In the genomic region with DNA sequence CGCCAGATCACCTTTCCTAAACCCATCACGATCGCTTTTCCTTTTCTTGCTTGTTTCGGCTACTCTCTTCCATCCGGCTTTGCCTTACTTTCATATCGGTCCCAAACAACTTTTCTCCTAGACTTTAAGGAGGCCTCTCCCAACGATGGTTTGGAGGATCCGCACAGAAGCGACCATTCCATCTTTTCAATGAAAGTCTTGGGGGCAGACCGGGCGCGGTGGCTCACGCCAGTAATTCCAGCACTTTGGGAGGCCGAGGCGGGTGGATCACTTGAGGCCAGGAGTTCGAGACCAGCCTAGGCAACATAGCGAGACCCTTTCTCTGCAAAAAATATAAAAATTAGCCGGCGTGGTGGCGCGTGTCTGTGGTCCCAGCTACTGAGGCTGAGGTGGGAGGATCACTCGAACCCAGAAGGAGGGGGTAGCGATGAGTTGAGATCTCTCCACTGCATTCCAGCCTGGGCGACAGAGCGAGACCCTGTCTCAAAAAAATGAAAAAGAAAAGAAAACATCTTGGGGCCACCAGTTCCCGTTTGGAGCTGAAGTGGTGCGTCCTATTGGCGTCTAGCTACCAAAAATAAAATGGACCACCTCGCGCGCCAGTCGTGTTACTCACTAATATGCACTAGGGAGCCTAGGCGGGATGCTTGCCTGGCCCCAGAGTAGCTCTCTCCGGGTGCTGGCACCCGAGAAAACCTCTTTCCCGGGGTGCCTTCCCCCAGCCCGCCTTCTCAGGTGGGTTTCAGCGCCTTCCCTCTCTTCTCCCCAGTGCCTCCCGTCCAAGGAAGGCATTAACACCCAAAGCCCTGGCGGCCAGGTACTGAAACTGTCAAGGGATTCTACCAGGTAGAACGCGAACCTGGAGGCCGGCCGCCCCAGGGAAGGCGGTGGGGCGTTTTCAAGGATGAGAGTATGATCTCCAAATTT, we compare ENCODE assay signal across 8 cellular contexts. TPM values are rescaled to one million over a fixed set of nuclear protein-coding genes. Genes with fewer than 3 reads are reported as not detected.
DNase-seq lines count a peak whose midpoint lies in the region; ATAC-seq and TF ChIP-seq lines count a peak whose summit lies in the region.

No MANE protein-coding gene starts in this region.

- H3K9me3 Mint-ChIP-seq in activated naive CD4-positive, alpha-beta T cell treated with anti-CD3 and anti-CD28 coated beads, Interleukin-2, amount 50 U/mL, for 72 hours = no peaks in the 10 kb centered on the region

- TF ChIP-seq POLR2A in gastrocnemius medialis (IDR thresholded peaks at IDR 0.05) = no peak

- ATAC-seq in HG03354 (IDR thresholded peaks at IDR 0.05; ENCODE audit: poor library complexity, severe bottlenecking, unreplicated experiment) (peak; percentile 28), gastrocnemius medialis (peak; percentile 60 to 67)
- peak; percentile 21 to 41 for ATAC-seq in activated naive CD4-positive, alpha-beta T cell treated with anti-CD3 and anti-CD28 coated beads, Interleukin-2, amount 50 U/mL, for 72 hours

- peaks cover 0 to 25% of the 10 kb centered on the region in 2 donors for H3K4me1 ChIP-seq in right atrium auricular region
- H3K4me1 ChIP-seq in gastrocnemius medialis = peaks cover 15 to 16% of the 10 kb centered on the region in 2 donors

- intact Hi-C loops in gastrocnemius medialis (cut with DNase I; ENCODE audit: low total_unique reads) = loop anchor here (2.0 to 10.0 kb wide), 2 partner anchors 220 to 614 kb away; no protein-coding TSS in a partner anchor

- no peak for TF ChIP-seq CTCF in right atrium auricular region (IDR thresholded peaks at IDR 0.05)
- TF ChIP-seq CTCF in gastrocnemius medialis (IDR thresholded peaks at IDR 0.05 in 4 of 5, conservative IDR thresholded peaks at IDR 0.05 in 1 of 5) = peak in 2 of 5 experiments; percentile 29 to 31

- H3K27ac ChIP-seq in right atrium auricular region (peak overlapping the region; percentile 87 to 90), gastrocnemius medialis (peak overlapping the region; percentile 79 to 93 (median 89))

- peak overlapping the region; percentile 89 to 91 for H3K4me3 ChIP-seq in right atrium auricular region
- H3K4me3 ChIP-seq in gastrocnemius medialis = peak overlapping the region; percentile 83 to 99 (median 91)

- no peaks in the 10 kb centered on the region for H3K27me3 ChIP-seq in right atrium auricular region
- H3K27me3 ChIP-seq in gastrocnemius medialis = peaks cover 0 to 4% (median 0%) of the 10 kb centered on the region in 3 donors

- peaks cover 13 to 18% of the 10 kb centered on the region in 2 donors for H3K36me3 Mint-ChIP-seq in activated naive CD4-positive, alpha-beta T cell treated with anti-CD3 and anti-CD28 coated beads, Interleukin-2, amount 50 U/mL, for 72 hours

- in situ Hi-C loops in SK-MEL-5 (cut with HindIII; ENCODE audit: low pct_unique_long_range_greater_than_20kb, low sequenced_read_pairs) = no loop called here
- in situ Hi-C loops in gastrocnemius medialis (cut with MboI; ENCODE audit: low sequenced_read_pairs in 4 of 4) = loop anchor here (5.0 kb wide), 1 partner anchor 62 kb away; no protein-coding TSS in a partner anchor

- H3K36me3 ChIP-seq in right atrium auricular region = no peaks in the 10 kb centered on the region
- no peaks in the 10 kb centered on the region for H3K36me3 ChIP-seq in gastrocnemius medialis

- H3K27ac Mint-ChIP-seq in activated naive CD4-positive, alpha-beta T cell treated with anti-CD3 and anti-CD28 coated beads, Interleukin-2, amount 50 U/mL, for 72 hours = peak overlapping the region; percentile 99 to 100

- H3K9me3 ChIP-seq in right atrium auricular region (no peaks in the 10 kb centered on the region), gastrocnemius medialis (no peaks in the 10 kb centered on the region)

- peak; percentile 7 for DNase-seq in NCI-H2196 (lab: John Stamatoyannopoulos, UW; ENCODE audit: unreplicated experiment)
- no peak for DNase-seq in NCI-H2196 treated with DMSO at 0.1 percent for 48 hours (lab: John Stamatoyannopoulos, UW; ENCODE audit: unreplicated experiment)
- DNase-seq in SK-MEL-5 (ENCODE audit: low read depth, low spot score) = peak; percentile 9
- peak; percentile 52 to 59 for DNase-seq in activated naive CD4-positive, alpha-beta T cell treated with anti-CD3 and anti-CD28 coated beads, Interleukin-2, amount 50 U/mL, for 72 hours (ENCODE audit: low spot score in 2 of 2)
- DNase-seq in right atrium auricular region (ENCODE audit: low spot score) = no peak
- DNase-seq in gastrocnemius medialis = peak in 1 of 2 donors; percentile 2
- no peak for DNase-seq in medulla oblongata (ENCODE audit: extremely low spot score)

RNA-seq across cellular contexts. Expression of a gene that starts 0.8 kb away (rescaled TPM):
- total RNA-seq in SK-MEL-5 (2014; rRNA removed; shearing (Covaris generic)) = 50.8 and 52.7 TPM in 2 replicates
- 25.1 and 35.4 TPM in 2 replicates for polyA plus RNA-seq in SK-MEL-5 (2015; cell fraction: cytosol; rRNA removed)
- 16.9 and 28.2 TPM in 2 replicates for polyA plus RNA-seq in SK-MEL-5 (2015; cell fraction: nucleus; rRNA removed)
- 10 to 100 TPM; 46.1 to 46.5 TPM for total RNA-seq in activated naive CD4-positive, alpha-beta T cell treated with anti-CD3 and anti-CD28 coated beads, Interleukin-2, amount 50 U/mL, for 72 hours
- total RNA-seq in right atrium auricular region (10 to 100 TPM; 22.4 to 25.7 TPM), gastrocnemius medialis (10 to 100 TPM; 17.9 to 26.0 (median 22.6) TPM)

Comparison
In these comparisons a context has a peak if more than half of its experiments do, and no peak if none do; other contexts are left out.
1. DNase-seq: peak in NCI-H2196 (single experiment), SK-MEL-5 (single experiment) and activated naive CD4-positive, alpha-beta T cell treated with anti-CD3 and anti-CD28 coated beads, Interleukin-2, amount 50 U/mL, for 72 hours (2 of 2); none in NCI-H2196 treated with DMSO at 0.1 percent for 48 hours (single experiment), right atrium auricular region (single experiment) and medulla oblongata (single experiment).
2. Peak in every context shown above with its lines, with median percentiles within 50 percentile points of each other: ATAC-seq.